In the genomic region with DNA sequence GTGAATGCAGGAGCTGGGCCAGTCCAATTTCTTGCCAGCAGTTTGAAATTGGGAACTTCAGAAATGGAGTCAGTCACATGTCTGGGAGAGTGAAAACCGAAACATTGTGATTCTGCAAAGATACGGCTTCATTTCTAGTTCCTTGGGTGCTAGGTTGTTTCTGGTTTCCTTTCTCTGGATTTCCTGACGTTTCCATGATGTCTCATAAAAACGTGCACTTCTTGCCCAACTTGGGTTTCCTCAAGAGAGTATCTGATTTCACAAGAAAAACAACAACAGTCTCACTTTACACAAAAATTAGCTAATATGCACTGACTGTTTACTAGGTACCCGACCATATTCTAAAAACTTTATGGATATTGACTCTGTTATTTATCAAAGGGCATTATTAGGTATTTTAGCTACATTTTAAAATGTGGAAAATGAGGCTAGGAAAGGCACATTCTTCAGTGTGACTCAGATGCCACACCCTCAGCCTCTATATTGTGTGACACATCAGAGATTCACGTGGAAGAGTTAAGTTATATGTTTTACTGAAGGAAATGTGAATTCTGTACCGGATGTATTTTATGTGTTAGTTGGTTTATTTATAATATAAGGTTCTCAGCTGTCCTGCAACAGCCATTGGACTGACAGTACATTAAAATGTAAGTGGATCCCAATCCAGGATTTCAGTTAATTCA, we compare ENCODE assay signal across 19 cellular contexts.
A peak's percentile ranks its signal among the peaks of the same experiment; 100 is the strongest.
DNase-seq lines count a peak whose midpoint lies in the region; TF ChIP-seq lines count a peak whose summit lies in the region.
"Had no signal": no experiment of that assay in that cellular context is flagged by ENCODE, and none has a peak within 500 bp of the region (broad histone marks: within the 10 kb centered on the region; RNA-seq: fewer than 3 reads in every experiment).

No MANE protein-coding gene starts in this region.

- H3K4me1 Mint-ChIP-seq in osteocyte (ENCODE audit: unreplicated experiment), result peaks cover 19% of the 10 kb centered on the region
- H3K4me1 Mint-ChIP-seq: CD4-positive, CD25-positive, alpha-beta regulatory T cell; central memory CD8-positive, alpha-beta T cell; immature natural killer cell had no signal

- H3K36me3 Mint-ChIP-seq in osteocyte (ENCODE audit: unreplicated experiment), result no peaks in the 10 kb centered on the region
- H3K36me3 Mint-ChIP-seq: CD4-positive, CD25-positive, alpha-beta regulatory T cell had no signal

- in situ Hi-C loops in Caki2 (cut with HindIII; ENCODE audit: low pct_unique_long_range_greater_than_20kb, low sequenced_read_pairs), result no loop called here

- H3K36me3 ChIP-seq in MG63, result no peaks in the 10 kb centered on the region

- no peaks in the 10 kb centered on the region for H3K27me3 ChIP-seq in MG63

- no peak overlapping the region for H3K27ac ChIP-seq in coronary artery

- peaks cover 20% of the 10 kb centered on the region for H3K9me3 Mint-ChIP-seq in osteocyte (ENCODE audit: unreplicated experiment)

- H3K4me3 Mint-ChIP-seq in osteocyte (ENCODE audit: unreplicated experiment), result no peak overlapping the region
- H3K4me3 Mint-ChIP-seq: activated CD8-positive, alpha-beta T cell treated with anti-CD3 and anti-CD28 coated beads, Interleukin-2, amount 10 ng/mL, durations not matched to agents 7 days and 5 days; CD4-positive, CD25-positive, alpha-beta regulatory T cell; central memory CD8-positive, alpha-beta T cell; immature natural killer cell had no signal

- H3K9me3 ChIP-seq in MG63, result no peaks in the 10 kb centered on the region; the same call in 1 of the 2 replicates

- H3K4me3 ChIP-seq in MG63 (no peak overlapping the region), choroid plexus epithelial cell (ENCODE audit: low read depth, low read length) (no peak overlapping the region), coronary artery (no peak overlapping the region)

- DNase-seq in Caki2 (ENCODE audit: low read depth), result peak; percentile 1
- peak; percentile 42 for DNase-seq in MG63
- DNase-seq in choroid plexus epithelial cell (ENCODE audit: low read depth), result peak; percentile 29
- no peak for DNase-seq in osteocyte (ENCODE audit: extremely low spot score, unreplicated experiment)
- no peak for DNase-seq in islet precursor cell
- DNase-seq in SKM-1 treated with dmso at 0.1 percent for 144 hours (lab: John Stamatoyannopoulos, UW; ENCODE audit: unreplicated experiment), result no peak
- no peak for DNase-seq in coronary artery (ENCODE audit: low spot score)
- no peak for DNase-seq in stimulated activated CD4-positive, alpha-beta T cell treated with anti-CD3 and anti-CD28 coated beads, Interleukin-4, amount 100 ng/mL, for 4 hours
- DNase-seq: activated CD8-positive, alpha-beta T cell treated with anti-CD3 and anti-CD28 coated beads, Interleukin-2, amount 10 ng/mL, durations not matched to agents 7 days and 5 days; activated effector memory CD4-positive, alpha-beta T cell treated with Interleukin-2 at 50 U/mL for 16 hours; CD4-positive, CD25-positive, alpha-beta regulatory T cell; foreskin melanocyte; GDM1; immature natural killer cell; NCI-H1694; NCI-H524 treated with DMSO at 0.1 percent for 48 hours; SHP77; stimulated activated CD4-positive, alpha-beta T cell treated with anti-CD3 and anti-CD28 coated beads, Interleukin-2, amount 100 ng/mL, for 24 hours had no signal

- peak overlapping the region; percentile 47 for H3K27ac Mint-ChIP-seq in osteocyte (ENCODE audit: unreplicated experiment)
- H3K27ac Mint-ChIP-seq: activated CD8-positive, alpha-beta T cell treated with anti-CD3 and anti-CD28 coated beads, Interleukin-2, amount 10 ng/mL, durations not matched to agents 7 days and 5 days; CD4-positive, CD25-positive, alpha-beta regulatory T cell; immature natural killer cell had no signal

- TF ChIP-seq CTCF in choroid plexus epithelial cell (conservative IDR thresholded peaks at IDR 0.05; ENCODE audit: low read depth, low read length), result no peak
- no peak for TF ChIP-seq CTCF in osteocyte (IDR thresholded peaks at IDR 0.05)
- TF ChIP-seq CTCF in coronary artery (IDR thresholded peaks at IDR 0.05), result no peak

- no peaks in the 10 kb centered on the region for H3K27me3 Mint-ChIP-seq in osteocyte (ENCODE audit: unreplicated experiment)
- H3K27me3 Mint-ChIP-seq: CD4-positive, CD25-positive, alpha-beta regulatory T cell; central memory CD8-positive, alpha-beta T cell had no signal

Comparison
In these comparisons a context has a peak if more than half of its experiments do, and no peak if none do; other contexts are left out.
1. DNase-seq: peak in Caki2 (single experiment), MG63 (single experiment) and choroid plexus epithelial cell (single experiment); none in osteocyte (single experiment), islet precursor cell (single experiment), SKM-1 treated with dmso at 0.1 percent for 144 hours (single experiment), coronary artery (single experiment) and stimulated activated CD4-positive, alpha-beta T cell treated with anti-CD3 and anti-CD28 coated beads, Interleukin-4, amount 100 ng/mL, for 4 hours (0 of 2).